3 cellular contexts compared by ENCODE assay signal in genomic region chr2:170562928-170563327, GRCh38.
TF ChIP-seq lines count a peak whose summit lies in the region.

No MANE protein-coding gene starts in this region.

TF ChIP-seq in HepG2, 621 proteins besides CTCF, POLR2A, EP300 and RAD21:
- TF ChIP-seq FOXA1 (IDR thresholded peaks at IDR 0.05) (peak; percentile 49; the same call in 1 of the 2 replicates), FOXA1 (CRISPR knock-in tag; IDR thresholded peaks at IDR 0.05) (no peak), RAD51 (IDR thresholded peaks at IDR 0.05; ENCODE audit: borderline replicate concordance) (0 out of 2 replicates have a peak, but pooled peaks have one; percentile 2), RFX3 (CRISPR knock-in tag; IDR thresholded peaks at IDR 0.05) (no peak)

TF ChIP-seq in IMR-90, 13 proteins besides CTCF, POLR2A, EP300 and RAD21:
- TF ChIP-seq MAZ (IDR thresholded peaks at IDR 0.05; ENCODE audit: borderline replicate concordance, low read depth, low read length) (no peak), ELK1 (IDR thresholded peaks at IDR 0.05; ENCODE audit: borderline replicate concordance, low read depth, low read length) (no peak), MXI1 (IDR thresholded peaks at IDR 0.05; ENCODE audit: borderline replicate concordance, low read depth, low read length) (no peak), SMC3 (IDR thresholded peaks at IDR 0.05; ENCODE audit: low read depth, low read length) (no peak), NFE2L2 (IDR thresholded peaks at IDR 0.05; ENCODE audit: low read depth, low read length) (no peak), RFX5 (IDR thresholded peaks at IDR 0.05; ENCODE audit: low read depth, low read length) (no peak), CEBPB (IDR thresholded peaks at IDR 0.05; ENCODE audit: low read depth, low read length) (no peak), BHLHE40 (IDR thresholded peaks at IDR 0.05; ENCODE audit: low read depth, low read length) (no peak), RCOR1 (IDR thresholded peaks at IDR 0.05; ENCODE audit: insufficient replicate concordance, low read length) (no peak), FOS (IDR thresholded peaks at IDR 0.05; ENCODE audit: low read depth, low read length) (no peak), CHD1 (IDR thresholded peaks at IDR 0.05; ENCODE audit: low read depth, low read length) (no peak), MAFK (IDR thresholded peaks at IDR 0.05; ENCODE audit: low read depth, low read length) (no peak)
- TF ChIP-seq, protein P1, sequence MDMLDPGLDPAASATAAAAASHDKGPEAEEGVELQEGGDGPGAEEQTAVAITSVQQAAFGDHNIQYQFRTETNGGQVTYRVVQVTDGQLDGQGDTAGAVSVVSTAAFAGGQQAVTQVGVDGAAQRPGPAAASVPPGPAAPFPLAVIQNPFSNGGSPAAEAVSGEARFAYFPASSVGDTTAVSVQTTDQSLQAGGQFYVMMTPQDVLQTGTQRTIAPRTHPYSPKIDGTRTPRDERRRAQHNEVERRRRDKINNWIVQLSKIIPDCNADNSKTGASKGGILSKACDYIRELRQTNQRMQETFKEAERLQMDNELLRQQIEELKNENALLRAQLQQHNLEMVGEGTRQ (IDR thresholded peaks at IDR 0.05; ENCODE audit: low read depth, low read length): no peak

TF ChIP-seq in H1, 55 proteins besides CTCF, POLR2A, EP300 and RAD21:
- TF ChIP-seq GTF2F1 (IDR thresholded peaks at IDR 0.05; ENCODE audit: borderline replicate concordance, low read depth, low read length): no peak
- no peak for TF ChIP-seq CHD1 (IDR thresholded peaks at IDR 0.05; ENCODE audit: low read depth, low read length)
- no peak for TF ChIP-seq SIX5 (IDR thresholded peaks at IDR 0.05; ENCODE audit: low read depth, low read length)
- TF ChIP-seq, protein P2, sequence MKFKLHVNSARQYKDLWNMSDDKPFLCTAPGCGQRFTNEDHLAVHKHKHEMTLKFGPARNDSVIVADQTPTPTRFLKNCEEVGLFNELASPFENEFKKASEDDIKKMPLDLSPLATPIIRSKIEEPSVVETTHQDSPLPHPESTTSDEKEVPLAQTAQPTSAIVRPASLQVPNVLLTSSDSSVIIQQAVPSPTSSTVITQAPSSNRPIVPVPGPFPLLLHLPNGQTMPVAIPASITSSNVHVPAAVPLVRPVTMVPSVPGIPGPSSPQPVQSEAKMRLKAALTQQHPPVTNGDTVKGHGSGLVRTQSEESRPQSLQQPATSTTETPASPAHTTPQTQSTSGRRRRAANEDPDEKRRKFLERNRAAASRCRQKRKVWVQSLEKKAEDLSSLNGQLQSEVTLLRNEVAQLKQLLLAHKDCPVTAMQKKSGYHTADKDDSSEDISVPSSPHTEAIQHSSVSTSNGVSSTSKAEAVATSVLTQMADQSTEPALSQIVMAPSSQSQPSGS (IDR thresholded peaks at IDR 0.05; ENCODE audit: low read length): no peak
- TF ChIP-seq EGR1 (IDR thresholded peaks at IDR 0.05; ENCODE audit: borderline replicate concordance, low read depth, low read length): no peak
- no peak for TF ChIP-seq RNF2 (IDR thresholded peaks at IDR 0.05; ENCODE audit: borderline replicate concordance, low read depth, low read length, missing control alignments, poor library complexity, severe bottlenecking)
- TF ChIP-seq RFX5 (IDR thresholded peaks at IDR 0.05; ENCODE audit: borderline replicate concordance, low read depth, low read length): no peak
- no peak for TF ChIP-seq CTBP2 (IDR thresholded peaks at IDR 0.05; ENCODE audit: borderline replicate concordance, insufficient read depth, insufficient read length, low read length)
- TF ChIP-seq, protein P1 (IDR thresholded peaks at IDR 0.05; ENCODE audit: low read length): no peak
- TF ChIP-seq SP1 (IDR thresholded peaks at IDR 0.05; ENCODE audit: low read depth, low read length): no peak
- no peak for TF ChIP-seq EZH2 (IDR thresholded peaks at IDR 0.05; ENCODE audit: low read depth, low read length, severe bottlenecking)
- no peak for TF ChIP-seq RXRA (IDR thresholded peaks at IDR 0.05; ENCODE audit: insufficient read depth, low read depth, low read length)
- no peak for TF ChIP-seq SIRT6 (IDR thresholded peaks at IDR 0.05; ENCODE audit: low read length)
- TF ChIP-seq CREB1 (IDR thresholded peaks at IDR 0.05): no peak
- no peak for TF ChIP-seq JUND (IDR thresholded peaks at IDR 0.05; ENCODE audit: low read length)
- TF ChIP-seq TCF12 (IDR thresholded peaks at IDR 0.05; ENCODE audit: low read depth, low read length): no peak
- no peak for TF ChIP-seq NANOG (IDR thresholded peaks at IDR 0.05; ENCODE audit: insufficient read depth, low read depth, low read length, poor library complexity, severe bottlenecking)
- TF ChIP-seq NRF1 (IDR thresholded peaks at IDR 0.05; ENCODE audit: low read depth, low read length): no peak
- no peak for TF ChIP-seq PHF8 (conservative IDR thresholded peaks at IDR 0.05; ENCODE audit: low read depth, low read length)
- no peak for TF ChIP-seq GABPA (IDR thresholded peaks at IDR 0.05; ENCODE audit: borderline replicate concordance, insufficient read depth, low read length)
TF ChIP-seq in H1: peak in this region for 0.
